12 cellular contexts compared by ENCODE assay signal in genomic region chr15:65323071-65323511, GRCh38. TPM values are rescaled to one million over a fixed set of nuclear protein-coding genes. Genes with fewer than 3 reads are reported as not detected.
DNase-seq lines count a peak whose midpoint lies in the region; ATAC-seq and TF ChIP-seq lines count a peak whose summit lies in the region.
"Had no signal": no experiment of that assay in that cellular context is flagged by ENCODE, and none has a peak within 500 bp of the region (broad histone marks: within the 10 kb centered on the region; RNA-seq: fewer than 3 reads in every experiment).

No MANE protein-coding gene starts in this region.

- H4K20me1 ChIP-seq in neural progenitor cell (ENCODE audit: low read depth) = peaks cover 4% of the 10 kb centered on the region

- H3K4me3 ChIP-seq in fibroblast of mammary gland (ENCODE audit: control insufficient read depth, low read depth, low read length) = no peak overlapping the region
- H3K4me3 ChIP-seq in neural progenitor cell = no peak overlapping the region
- H3K4me3 ChIP-seq in stomach = no peak overlapping the region
- H3K4me3 ChIP-seq in colonic mucosa = no peak overlapping the region
- H3K4me3 ChIP-seq: spleen had no signal

- H3K4me2 ChIP-seq in neural progenitor cell = no peak overlapping the region

- peaks cover 44% of the 10 kb centered on the region for H3K4me1 Mint-ChIP-seq in neural progenitor cell
- H3K4me1 Mint-ChIP-seq: immature natural killer cell had no signal

- no peak overlapping the region for H3K27ac ChIP-seq in neural progenitor cell
- H3K27ac ChIP-seq in stomach = peak overlapping the region in 1 of 5 donors; percentile 54
- H3K27ac ChIP-seq in colonic mucosa = no peak overlapping the region
- H3K27ac ChIP-seq: spleen had no signal

- ATAC-seq in GM18870 (IDR thresholded peaks at IDR 0.05; ENCODE audit: unreplicated experiment) (no peak), GM18511 (IDR thresholded peaks at IDR 0.05; ENCODE audit: unreplicated experiment) (no peak)

- DNase-seq in GM13976 (ENCODE audit: low spot score) (peak; percentile 23), NCI-H524 (lab: John Stamatoyannopoulos, UW) (peak; percentile 97 to 98), fibroblast of mammary gland (ENCODE audit: low read depth) (peak; percentile 39), neural progenitor cell (ENCODE audit: low spot score) (peak; percentile 62), stomach (no peak), colonic mucosa (no peak)
- DNase-seq: activated CD4-positive, alpha-beta T cell treated with anti-CD3 and anti-CD28 coated beads, Interleukin-2, amount 50 U/mL, for 1 hour; immature natural killer cell; spleen had no signal

- peaks cover 32% of the 10 kb centered on the region for H3F3A ChIP-seq in neural progenitor cell (ENCODE audit: low read depth)

- H3K36me3 Mint-ChIP-seq in neural progenitor cell = peaks cover 2% of the 10 kb centered on the region
- H3K36me3 Mint-ChIP-seq: immature natural killer cell had no signal

- peaks cover 9% of the 10 kb centered on the region for H3K27me3 Mint-ChIP-seq in neural progenitor cell (ENCODE audit: insufficient read depth, low read depth)

- H3K9me3 ChIP-seq in neural progenitor cell (ENCODE audit: low read depth) (no peaks in the 10 kb centered on the region), stomach (no peaks in the 10 kb centered on the region), colonic mucosa (no peaks in the 10 kb centered on the region)
- H3K9me3 ChIP-seq: spleen had no signal

- peaks cover 17% of the 10 kb centered on the region for H3K4me1 ChIP-seq in neural progenitor cell
- peaks cover 0 to 13% (median 0%) of the 10 kb centered on the region in 4 donors for H3K4me1 ChIP-seq in stomach
- H3K4me1 ChIP-seq in colonic mucosa = no peaks in the 10 kb centered on the region

- no peaks in the 10 kb centered on the region for H3K9me3 Mint-ChIP-seq in neural progenitor cell
- H3K9me3 Mint-ChIP-seq: central memory CD8-positive, alpha-beta T cell; immature natural killer cell had no signal

- TF ChIP-seq CTCF in GM13976 (IDR thresholded peaks at IDR 0.05; ENCODE audit: borderline replicate concordance, control extremely low read depth, extremely low read depth, insufficient read depth, missing control alignments) = no peak
- TF ChIP-seq CTCF in fibroblast of mammary gland (conservative IDR thresholded peaks at IDR 0.05; ENCODE audit: control insufficient read depth, insufficient read depth, low read depth, low read length) = no peak
- TF ChIP-seq CTCF in neural progenitor cell (IDR thresholded peaks at IDR 0.05) = no peak
- TF ChIP-seq CTCF in stomach (IDR thresholded peaks at IDR 0.05) = no peak
- TF ChIP-seq CTCF in colonic mucosa (IDR thresholded peaks at IDR 0.05) = no peak

- intact Hi-C loops in stomach (cut with DNase I; ENCODE audit: low total_unique reads) (loop anchor here (5.0 kb wide), 1 partner anchor 64 kb away; no protein-coding TSS in a partner anchor), colonic mucosa (cut with DNase I) (no loop called here)

- no peak overlapping the region for H2AFZ ChIP-seq in neural progenitor cell (replicated peaks)

- no peaks in the 10 kb centered on the region for H3K79me2 ChIP-seq in neural progenitor cell (ENCODE audit: low read depth)

- in situ Hi-C loops in GM13976 (cut with MboI; ENCODE audit: low sequenced_read_pairs, unreplicated experiment) = loop anchor here (5.0 kb wide), 1 partner anchor 69 kb away; no protein-coding TSS in a partner anchor

- TF ChIP-seq EP300 in stomach (IDR thresholded peaks at IDR 0.05) = no peak

- H3K9ac ChIP-seq in neural progenitor cell = no peak overlapping the region
- H3K9ac ChIP-seq in colonic mucosa (ENCODE audit: low read depth in 2 of 2, low read length in 2 of 2) = no peak overlapping the region

- peak overlapping the region; percentile 87 for H3K27ac Mint-ChIP-seq in neural progenitor cell
- H3K27ac Mint-ChIP-seq: immature natural killer cell had no signal

- no peaks in the 10 kb centered on the region for H3K36me3 ChIP-seq in neural progenitor cell
- H3K36me3 ChIP-seq in stomach = no peaks in the 10 kb centered on the region
- H3K36me3 ChIP-seq in colonic mucosa = no peaks in the 10 kb centered on the region
- H3K36me3 ChIP-seq: spleen had no signal

- no peak overlapping the region for H3K4me3 Mint-ChIP-seq in neural progenitor cell
- H3K4me3 Mint-ChIP-seq: central memory CD8-positive, alpha-beta T cell; immature natural killer cell had no signal

- no peaks in the 10 kb centered on the region for H3K27me3 ChIP-seq in neural progenitor cell
- peaks cover 0 to 11% (median 0%) of the 10 kb centered on the region in 3 donors for H3K27me3 ChIP-seq in stomach
- H3K27me3 ChIP-seq in colonic mucosa = no peaks in the 10 kb centered on the region

- no peak for TF ChIP-seq POLR2A in stomach (IDR thresholded peaks at IDR 0.05)

- WGBS in stomach, 5 donors = 14 to 20% (median 16%) methylated on average over 9 of the region's 9 CpGs

RNA-seq across cellular contexts. Expression of gene RNU5B-1, which starts 18.6 kb away (rescaled TPM):
- total RNA-seq in neural progenitor cell (ENCODE audit: low replicate concordance) = not detected in 2 replicates
- total RNA-seq in stomach = not detected
- not detected for polyA plus RNA-seq in stomach
- 10 to 100 TPM in 1 of 2 donors, not detected in 1; 26.1 TPM for total RNA-seq in colonic mucosa
- polyA plus RNA-seq: immature natural killer cell, spleen had no signal

RNA-seq across cellular contexts. Expression of gene RNU5A-1, which starts 27.2 kb away (rescaled TPM):
- total RNA-seq in neural progenitor cell (ENCODE audit: low replicate concordance) (not detected in 2 replicates), stomach (not detected), colonic mucosa (not detected)
- polyA plus RNA-seq in stomach = not detected
- total RNA-seq: spleen had no signal
- polyA plus RNA-seq: immature natural killer cell, spleen had no signal

RNA-seq across cellular contexts. Expression of gene PARP16, which starts 36.4 kb away (rescaled TPM):
- total RNA-seq in neural progenitor cell (ENCODE audit: low replicate concordance) = 5.7 and 9.4 TPM in 2 replicates
- total RNA-seq in stomach = 10 to 100 TPM in 2 of 5 donors, 1 to 10 TPM in 3; 2.6 to 17.5 (median 6.1) TPM
- polyA plus RNA-seq in stomach = 1 to 10 TPM; 5.3 to 8.6 (median 7.4) TPM
- total RNA-seq in colonic mucosa = 1 to 10 TPM; 9.5 to 9.9 TPM

RNA-seq across cellular contexts. Expression of gene IGDCC3, which starts 54.7 kb away (rescaled TPM):
- total RNA-seq in neural progenitor cell (ENCODE audit: low replicate concordance) = 15.8 and 29.4 TPM in 2 replicates
- 1 to 10 TPM in 2 of 5 donors, not detected in 3; 1.7 to 5.8 TPM for total RNA-seq in stomach
- polyA plus RNA-seq in stomach = under 1 TPM in 2 of 3 donors, not detected in 1; 0.08 to 0.12 TPM
- total RNA-seq in colonic mucosa = under 1 TPM in 1 of 2 donors, not detected in 1; 0.12 TPM
- polyA plus RNA-seq: immature natural killer cell had no signal

Comparison
In these comparisons a context has a peak if more than half of its experiments do, and no peak if none do; other contexts are left out.
1. DNase-seq: peak in GM13976 (single experiment), NCI-H524 (2 of 2), fibroblast of mammary gland (single experiment) and neural progenitor cell (single experiment); none in stomach (single experiment) and colonic mucosa (single experiment).